In the genomic region with DNA sequence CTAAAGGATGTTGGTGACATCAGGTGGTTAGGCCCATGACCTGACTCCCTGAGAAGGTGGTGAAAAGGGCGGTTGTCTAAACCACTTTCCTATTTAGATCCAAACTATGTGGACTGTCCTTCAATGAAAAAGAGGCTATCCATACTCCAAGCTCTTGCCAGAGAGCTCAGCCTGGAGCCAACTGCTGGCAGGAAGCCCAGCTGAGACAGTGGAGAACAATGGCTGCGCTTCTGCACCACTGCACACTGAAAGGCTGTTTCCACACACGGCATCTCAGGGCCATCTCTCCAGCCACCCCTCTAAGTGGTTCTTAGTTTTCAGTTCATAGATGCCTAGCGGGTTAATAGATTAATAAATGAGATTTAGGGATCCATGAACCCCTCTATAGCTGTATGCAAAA, we compare ENCODE assay signal across 11 cellular contexts.
DNase-seq lines count a peak whose midpoint lies in the region; ATAC-seq and TF ChIP-seq lines count a peak whose summit lies in the region.
"Had no signal": no experiment of that assay in that cellular context is flagged by ENCODE, and none has a peak within 500 bp of the region (broad histone marks: within the 10 kb centered on the region; RNA-seq: fewer than 3 reads in every experiment).

No MANE protein-coding gene starts in this region.

- H3K4me3 ChIP-seq in right atrium auricular region, result no peak overlapping the region
- no peak overlapping the region for H3K4me3 ChIP-seq in gastrocnemius medialis
- H3K4me3 ChIP-seq: SK-N-MC had no signal

- TF ChIP-seq CTCF in right atrium auricular region (IDR thresholded peaks at IDR 0.05) (no peak), gastrocnemius medialis (IDR thresholded peaks at IDR 0.05 in 4 of 5, conservative IDR thresholded peaks at IDR 0.05 in 1 of 5) (no peak)

- DNase-seq in DMS 273 (lab: John Stamatoyannopoulos, UW; ENCODE audit: unreplicated experiment), result peak; percentile 35
- DNase-seq in DMS 273 treated with DMSO at 0.1 percent for 48 hours (lab: John Stamatoyannopoulos, UW), result no peak
- peak; percentile 72 for DNase-seq in right atrium auricular region (ENCODE audit: low spot score)
- peak; percentile 94 for DNase-seq in superior temporal gyrus (ENCODE audit: extremely low spot score)
- DNase-seq in gastrocnemius medialis, result no peak

- H3K4me1 ChIP-seq in right atrium auricular region (peaks cover 0 to 30% of the 10 kb centered on the region in 2 donors), gastrocnemius medialis (no peaks in the 10 kb centered on the region)

- no peaks in the 10 kb centered on the region for H3K36me3 ChIP-seq in right atrium auricular region
- no peaks in the 10 kb centered on the region for H3K36me3 ChIP-seq in gastrocnemius medialis

- peak overlapping the region; percentile 72 for H3K27ac ChIP-seq in angular gyrus (ENCODE audit: low read depth, low read length)
- H3K27ac ChIP-seq in right atrium auricular region, result peak overlapping the region in 1 of 2 donors; percentile 16
- H3K27ac ChIP-seq in gastrocnemius medialis, result no peak overlapping the region
- H3K27ac ChIP-seq: 22Rv1, SK-N-MC had no signal

- in situ Hi-C loops in gastrocnemius medialis (cut with MboI; ENCODE audit: low sequenced_read_pairs in 4 of 4), result no loop called here

- TF ChIP-seq POLR2A in gastrocnemius medialis (IDR thresholded peaks at IDR 0.05), result no peak

- intact Hi-C loops in gastrocnemius medialis (cut with DNase I; ENCODE audit: low total_unique reads), result no loop called here

- H3K27me3 ChIP-seq in right atrium auricular region, result no peaks in the 10 kb centered on the region
- H3K27me3 ChIP-seq in gastrocnemius medialis, result no peaks in the 10 kb centered on the region

- ATAC-seq in GM21737 (IDR thresholded peaks at IDR 0.05; ENCODE audit: unreplicated experiment) (no peak), gastrocnemius medialis (no peak), GM18868 (IDR thresholded peaks at IDR 0.05; ENCODE audit: unreplicated experiment) (no peak)
- ATAC-seq: HCT116 had no signal

- H3K9me3 ChIP-seq in right atrium auricular region (no peaks in the 10 kb centered on the region), gastrocnemius medialis (no peaks in the 10 kb centered on the region)

Comparison
In these comparisons a context has a peak if more than half of its experiments do, and no peak if none do; other contexts are left out.
1. DNase-seq: peak in DMS 273 (single experiment), right atrium auricular region (single experiment) and superior temporal gyrus (single experiment); none in DMS 273 treated with DMSO at 0.1 percent for 48 hours (single experiment) and gastrocnemius medialis (0 of 2).